Comparison of ENCODE assay signal across 1 cellular context in the genomic region with DNA sequence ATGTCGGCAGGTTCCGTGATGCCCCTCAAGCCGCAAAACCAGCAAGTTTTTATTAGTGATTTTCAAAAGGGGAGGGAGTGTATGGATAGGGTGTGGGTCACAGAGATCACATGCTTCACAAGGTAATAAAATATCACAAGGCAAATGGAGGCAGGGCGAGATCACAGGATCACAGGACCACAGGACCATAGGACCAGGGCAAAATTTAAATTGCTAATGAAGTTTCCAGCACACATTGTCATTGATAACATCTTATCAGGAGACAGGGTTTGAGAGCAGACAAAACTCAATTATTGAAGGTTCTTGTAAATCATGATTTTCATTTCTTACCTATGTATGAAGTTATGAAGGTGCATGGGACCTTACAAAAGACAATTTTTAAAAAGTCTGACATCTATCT.
A peak's percentile ranks its signal among the peaks of the same experiment; 100 is the strongest.
TF ChIP-seq lines count a peak whose summit lies in the region.

No MANE protein-coding gene starts in this region.

TF ChIP-seq in SK-N-SH, 30 proteins besides CTCF, POLR2A, EP300 and RAD21:
- TF ChIP-seq GATA2 (CRISPR knock-in tag; IDR thresholded peaks at IDR 0.05) = peak; percentile 23; the same call in 1 of the 2 replicates
